8 cellular contexts compared by ENCODE assay signal in the genomic region with DNA sequence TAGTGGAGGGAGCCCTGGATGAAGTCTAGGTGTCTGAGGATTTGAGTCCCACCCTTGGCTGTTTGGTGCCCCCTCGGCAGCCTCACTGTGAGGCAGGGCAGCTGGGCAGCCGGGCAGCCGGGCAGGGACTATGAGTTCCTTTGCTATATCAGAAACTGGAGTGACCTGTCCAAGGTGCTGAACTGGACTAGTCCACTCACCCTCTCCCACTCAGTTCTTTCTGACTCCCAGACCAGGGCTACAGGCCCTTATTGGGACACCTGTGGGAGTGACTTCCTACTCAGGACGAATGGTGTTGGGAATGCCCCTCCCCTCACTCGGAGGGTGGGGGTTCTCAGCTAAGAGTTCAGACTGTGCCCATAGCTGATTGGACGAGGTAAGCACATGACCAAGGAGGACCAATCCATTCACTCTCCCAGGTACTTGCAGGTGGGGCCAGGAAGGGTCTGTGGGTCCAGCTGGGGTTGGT. TPM values are rescaled to one million over a fixed set of nuclear protein-coding genes. Genes with fewer than 3 reads are reported as not detected.
A peak's percentile ranks its signal among the peaks of the same experiment; 100 is the strongest.
DNase-seq lines count a peak whose midpoint lies in the region; ATAC-seq and TF ChIP-seq lines count a peak whose summit lies in the region.

No MANE protein-coding gene starts in this region.

- no peak for ATAC-seq in stimulated activated memory B cell treated with anti-CD40 and anti-IgM and Interleukin-4, amounts not matched to agents 10 μg/mL and 1 μg/mL and 100 μg/mL, for 72 hours

- WGBS in iPS DF 6.9 (ENCODE audit: insufficient coverage, insufficient read length), result no CpG with 5 or more reads among the region's 6 CpGs

- H3K4me3 ChIP-seq in LNCaP clone FGC (ENCODE audit: low read depth, low read length), result no peak overlapping the region
- no peak overlapping the region for H3K4me3 ChIP-seq in iPS DF 6.9 (ENCODE audit: low read length)

- 0 out of 2 replicates have a peak, but pooled peaks cover 1% of the 10 kb centered on the region for H3K4me1 ChIP-seq in iPS DF 6.9 (ENCODE audit: control insufficient read depth, insufficient read depth, low read length)

- H3K36me3 ChIP-seq in iPS DF 6.9 (ENCODE audit: control insufficient read depth, insufficient read depth, low read length), result no peaks in the 10 kb centered on the region

- DNase-seq in GM10248 (ENCODE audit: extremely low spot score) (peak; percentile 75), LNCaP clone FGC (ENCODE audit: low read depth) (peak; percentile 23), iPS DF 6.9 (ENCODE audit: low read depth, low spot score) (peak; percentile 20), stromal cell of bone marrow (ENCODE audit: low read depth) (peak; percentile 52), DMS153 (lab: John Stamatoyannopoulos, UW) (no peak)
- DNase-seq in activated T-helper 1 cell treated with anti-CD3 and anti-CD28 coated beads, Interleukin-12 subunit alpha, Interleukin-12 subunit beta, Interleukin-2, Interleukin-4 antibody, amounts not matched to agents 30 ng/mL and 10 ng/mL and 1 ng/mL, durations not matched to agents 14 hours and 24 hours and 36 hours (ENCODE audit: low spot score), result peak; percentile 7
- DNase-seq in effector CD4-positive, alpha-beta T cell, result no peak

- no peaks in the 10 kb centered on the region for H3K9me3 Mint-ChIP-seq in activated T-helper 1 cell treated with anti-CD3 and anti-CD28 coated beads, Interleukin-12 subunit alpha, Interleukin-12 subunit beta, Interleukin-2, Interleukin-4 antibody, amounts not matched to agents 30 ng/mL and 10 ng/mL and 1 ng/mL, durations not matched to agents 14 hours and 24 hours and 36 hours
- H3K9me3 Mint-ChIP-seq in stimulated activated memory B cell treated with anti-CD40 and anti-IgM and Interleukin-4, amounts not matched to agents 10 μg/mL and 1 μg/mL and 100 μg/mL, for 72 hours, result no peaks in the 10 kb centered on the region

- no peak overlapping the region for H3K27ac Mint-ChIP-seq in activated T-helper 1 cell treated with anti-CD3 and anti-CD28 coated beads, Interleukin-12 subunit alpha, Interleukin-12 subunit beta, Interleukin-2, Interleukin-4 antibody, amounts not matched to agents 30 ng/mL and 10 ng/mL and 1 ng/mL, durations not matched to agents 14 hours and 24 hours and 36 hours
- no peak overlapping the region for H3K27ac Mint-ChIP-seq in stimulated activated memory B cell treated with anti-CD40 and anti-IgM and Interleukin-4, amounts not matched to agents 10 μg/mL and 1 μg/mL and 100 μg/mL, for 72 hours

- intact Hi-C loops in activated T-helper 1 cell treated with anti-CD3 and anti-CD28 coated beads, Interleukin-12 subunit alpha, Interleukin-12 subunit beta, Interleukin-2, Interleukin-4 antibody, amounts not matched to agents 30 ng/mL and 10 ng/mL and 1 ng/mL, durations not matched to agents 14 hours and 24 hours and 36 hours (cut with micrococcal nuclease), result loop anchor here (1.0 kb wide), 1 partner anchor 25 kb away; no protein-coding TSS in a partner anchor

- no peak overlapping the region for H3K27ac ChIP-seq in iPS DF 6.9 (ENCODE audit: low read length)

- POLR2A ChIA-PET in GM10248 (lab: Yijun Ruan, JAX), result no interaction called here

- TF ChIP-seq CTCF in GM10248 (IDR thresholded peaks at IDR 0.05; ENCODE audit: control extremely low read depth, extremely low read depth, low read depth, missing control alignments) (no peak), LNCaP clone FGC (IDR thresholded peaks at IDR 0.05; ENCODE audit: control insufficient read depth, extremely low read depth, insufficient read depth) (no peak)

- no peaks in the 10 kb centered on the region for H3K9me3 ChIP-seq in iPS DF 6.9 (ENCODE audit: control insufficient read depth, insufficient read depth, low read length)

- peaks cover 16% of the 10 kb centered on the region for H3K27me3 Mint-ChIP-seq in activated T-helper 1 cell treated with anti-CD3 and anti-CD28 coated beads, Interleukin-12 subunit alpha, Interleukin-12 subunit beta, Interleukin-2, Interleukin-4 antibody, amounts not matched to agents 30 ng/mL and 10 ng/mL and 1 ng/mL, durations not matched to agents 14 hours and 24 hours and 36 hours (ENCODE audit: insufficient read depth)
- H3K27me3 Mint-ChIP-seq in stimulated activated memory B cell treated with anti-CD40 and anti-IgM and Interleukin-4, amounts not matched to agents 10 μg/mL and 1 μg/mL and 100 μg/mL, for 72 hours, result peaks cover 89% of the 10 kb centered on the region

- no peaks in the 10 kb centered on the region for H3K4me1 Mint-ChIP-seq in activated T-helper 1 cell treated with anti-CD3 and anti-CD28 coated beads, Interleukin-12 subunit alpha, Interleukin-12 subunit beta, Interleukin-2, Interleukin-4 antibody, amounts not matched to agents 30 ng/mL and 10 ng/mL and 1 ng/mL, durations not matched to agents 14 hours and 24 hours and 36 hours (ENCODE audit: low read depth)
- no peaks in the 10 kb centered on the region for H3K4me1 Mint-ChIP-seq in stimulated activated memory B cell treated with anti-CD40 and anti-IgM and Interleukin-4, amounts not matched to agents 10 μg/mL and 1 μg/mL and 100 μg/mL, for 72 hours

- no peaks in the 10 kb centered on the region for H3K27me3 ChIP-seq in iPS DF 6.9 (ENCODE audit: control insufficient read depth, insufficient read depth, low read length)

- H3K36me3 Mint-ChIP-seq in activated T-helper 1 cell treated with anti-CD3 and anti-CD28 coated beads, Interleukin-12 subunit alpha, Interleukin-12 subunit beta, Interleukin-2, Interleukin-4 antibody, amounts not matched to agents 30 ng/mL and 10 ng/mL and 1 ng/mL, durations not matched to agents 14 hours and 24 hours and 36 hours (ENCODE audit: low read depth), result no peaks in the 10 kb centered on the region
- H3K36me3 Mint-ChIP-seq in stimulated activated memory B cell treated with anti-CD40 and anti-IgM and Interleukin-4, amounts not matched to agents 10 μg/mL and 1 μg/mL and 100 μg/mL, for 72 hours, result no peaks in the 10 kb centered on the region

- CTCF ChIA-PET in GM10248 (lab: Yijun Ruan, JAX), result interaction anchor here (1.9 kb wide), 1 partner anchor 11 kb away, joined by 5 read pairs; no protein-coding TSS in a partner anchor

- no peak overlapping the region for H3K4me3 Mint-ChIP-seq in activated T-helper 1 cell treated with anti-CD3 and anti-CD28 coated beads, Interleukin-12 subunit alpha, Interleukin-12 subunit beta, Interleukin-2, Interleukin-4 antibody, amounts not matched to agents 30 ng/mL and 10 ng/mL and 1 ng/mL, durations not matched to agents 14 hours and 24 hours and 36 hours
- H3K4me3 Mint-ChIP-seq in stimulated activated memory B cell treated with anti-CD40 and anti-IgM and Interleukin-4, amounts not matched to agents 10 μg/mL and 1 μg/mL and 100 μg/mL, for 72 hours, result no peak overlapping the region

RNA-seq across cellular contexts. Expression of gene RAPGEF1, which starts 34.1 kb away (rescaled TPM):
- 168 and 172 TPM in 2 replicates for total RNA-seq in activated T-helper 1 cell treated with anti-CD3 and anti-CD28 coated beads, Interleukin-12 subunit alpha, Interleukin-12 subunit beta, Interleukin-2, Interleukin-4 antibody, amounts not matched to agents 30 ng/mL and 10 ng/mL and 1 ng/mL, durations not matched to agents 14 hours and 24 hours and 36 hours

Comparison
In these comparisons a context has a peak if more than half of its experiments do, and no peak if none do; other contexts are left out.
1. DNase-seq: peak in GM10248 (single experiment), LNCaP clone FGC (single experiment), activated T-helper 1 cell treated with anti-CD3 and anti-CD28 coated beads, Interleukin-12 subunit alpha, Interleukin-12 subunit beta, Interleukin-2, Interleukin-4 antibody, amounts not matched to agents 30 ng/mL and 10 ng/mL and 1 ng/mL, durations not matched to agents 14 hours and 24 hours and 36 hours (single experiment), iPS DF 6.9 (single experiment) and stromal cell of bone marrow (single experiment); none in effector CD4-positive, alpha-beta T cell (single experiment) and DMS153 (single experiment).